In genomic region chr2:171523339-171523931, GRCh38 we compare ENCODE assay signal across 1 cellular context.
TF ChIP-seq lines count a peak whose summit lies in the region.

No MANE protein-coding gene starts in this region.

TF ChIP-seq in HepG2, 621 proteins besides CTCF, POLR2A, EP300 and RAD21 (continued from another document and continues in another):
- TF ChIP-seq BCL3 (CRISPR knock-in tag; IDR thresholded peaks at IDR 0.05) (no peak), ZNF234 (CRISPR knock-in tag; conservative IDR thresholded peaks at IDR 0.05) (no peak), ZNF788 (CRISPR knock-in tag; IDR thresholded peaks at IDR 0.05; ENCODE audit: borderline replicate concordance) (no peak), FLYWCH1 (CRISPR knock-in tag; IDR thresholded peaks at IDR 0.05) (no peak), SKIL (CRISPR knock-in tag; IDR thresholded peaks at IDR 0.05; ENCODE audit: borderline replicate concordance) (no peak), SCMH1 (CRISPR knock-in tag; IDR thresholded peaks at IDR 0.05; ENCODE audit: borderline replicate concordance) (no peak), TCF7L2 (IDR thresholded peaks at IDR 0.05; ENCODE audit: low read depth, low read length) (no peak), RELA (CRISPR knock-in tag; IDR thresholded peaks at IDR 0.05) (no peak), CSRNP2 (CRISPR knock-in tag; conservative IDR thresholded peaks at IDR 0.05; ENCODE audit: low read depth) (no peak), EHMT2 (IDR thresholded peaks at IDR 0.05; ENCODE audit: borderline replicate concordance, low read depth, low read length) (no peak), AKAP8 (CRISPR knock-in tag; IDR thresholded peaks at IDR 0.05) (no peak), MXD3 (CRISPR knock-in tag; IDR thresholded peaks at IDR 0.05) (no peak), ZNF101 (CRISPR knock-in tag; IDR thresholded peaks at IDR 0.05; ENCODE audit: borderline replicate concordance, low read depth) (no peak), THYN1 (CRISPR knock-in tag; IDR thresholded peaks at IDR 0.05; ENCODE audit: borderline replicate concordance, low read depth) (no peak), ZNF235 (CRISPR knock-in tag; IDR thresholded peaks at IDR 0.05; ENCODE audit: borderline replicate concordance) (no peak), ZBTB20 (CRISPR knock-in tag; IDR thresholded peaks at IDR 0.05; ENCODE audit: borderline replicate concordance, low read depth) (0 out of 2 replicates have a peak, but pooled peaks have one; percentile 11), PCBP1 (IDR thresholded peaks at IDR 0.05; ENCODE audit: borderline replicate concordance, low read depth, low read length) (no peak), ZNF414 (CRISPR knock-in tag; IDR thresholded peaks at IDR 0.05) (no peak), SOX5 (CRISPR knock-in tag; IDR thresholded peaks at IDR 0.05; ENCODE audit: borderline replicate concordance) (no peak), CERS6 (CRISPR knock-in tag; IDR thresholded peaks at IDR 0.05) (no peak), PAX8 (CRISPR knock-in tag; IDR thresholded peaks at IDR 0.05; ENCODE audit: borderline replicate concordance) (no peak), NFIB (CRISPR knock-in tag; IDR thresholded peaks at IDR 0.05; ENCODE audit: borderline replicate concordance) (no peak), ZNF20 (CRISPR knock-in tag; IDR thresholded peaks at IDR 0.05) (no peak), ZNF333 (CRISPR knock-in tag; IDR thresholded peaks at IDR 0.05; ENCODE audit: borderline replicate concordance) (no peak), SRSF1 (optimal IDR thresholded peaks at IDR 0.05; ENCODE audit: low read depth, low read length) (peak; percentile 51), ZNF567 (CRISPR knock-in tag; IDR thresholded peaks at IDR 0.05; ENCODE audit: borderline replicate concordance) (no peak), MAFK (conservative IDR thresholded peaks at IDR 0.05 in 1 of 2, IDR thresholded peaks at IDR 0.05 in 1 of 2; ENCODE audit: low read length in 2 of 2) (no peak), AKNA (CRISPR knock-in tag; IDR thresholded peaks at IDR 0.05; ENCODE audit: borderline replicate concordance) (no peak), HNF4G (IDR thresholded peaks at IDR 0.05; ENCODE audit: borderline replicate concordance, low read depth, low read length) (no peak), HNF4G (CRISPR knock-in tag; IDR thresholded peaks at IDR 0.05; ENCODE audit: borderline replicate concordance, low read depth) (no peak), MYPOP (CRISPR knock-in tag; IDR thresholded peaks at IDR 0.05) (no peak), ZNF792 (CRISPR knock-in tag; IDR thresholded peaks at IDR 0.05) (no peak), ZNF816 (CRISPR knock-in tag; IDR thresholded peaks at IDR 0.05; ENCODE audit: borderline replicate concordance) (no peak), ZBTB46 (CRISPR knock-in tag; IDR thresholded peaks at IDR 0.05; ENCODE audit: borderline replicate concordance) (no peak), REL (CRISPR knock-in tag; conservative IDR thresholded peaks at IDR 0.05) (no peak), TARDBP (CRISPR knock-in tag; IDR thresholded peaks at IDR 0.05) (no peak), ETV6 (CRISPR knock-in tag; conservative IDR thresholded peaks at IDR 0.05) (no peak), HMGXB4 (CRISPR knock-in tag; IDR thresholded peaks at IDR 0.05; ENCODE audit: borderline replicate concordance in 1 of 2, low read depth in 1 of 2) (no peak), KLF6 (CRISPR knock-in tag; IDR thresholded peaks at IDR 0.05) (no peak), FOXJ3 (CRISPR knock-in tag; IDR thresholded peaks at IDR 0.05; ENCODE audit: borderline replicate concordance) (peak; percentile 58; the same call in 1 of the 2 replicates), ZNF746 (CRISPR knock-in tag; IDR thresholded peaks at IDR 0.05) (0 out of 2 replicates have a peak, but pooled peaks have one; percentile 25), MBD4 (IDR thresholded peaks at IDR 0.05; ENCODE audit: borderline replicate concordance, low read length) (no peak), PBX2 (CRISPR knock-in tag; IDR thresholded peaks at IDR 0.05) (no peak), ZSCAN29 (CRISPR knock-in tag; conservative IDR thresholded peaks at IDR 0.05) (no peak), SAP130 (CRISPR knock-in tag; IDR thresholded peaks at IDR 0.05; ENCODE audit: low read depth) (peak; percentile 31), HMG20A (CRISPR knock-in tag; IDR thresholded peaks at IDR 0.05; ENCODE audit: borderline replicate concordance) (no peak), RFX5 (IDR thresholded peaks at IDR 0.05; ENCODE audit: low read depth, low read length) (no peak), ZNF747 (CRISPR knock-in tag; IDR thresholded peaks at IDR 0.05; ENCODE audit: borderline replicate concordance) (no peak), ZNF777 (CRISPR knock-in tag; IDR thresholded peaks at IDR 0.05) (peak; percentile 91), IRX3 (CRISPR knock-in tag; IDR thresholded peaks at IDR 0.05; ENCODE audit: borderline replicate concordance, low read depth) (no peak)
